8 cellular contexts compared by ENCODE assay signal in genomic region chr6:74574794-74575193, GRCh38.
DNase-seq lines count a peak whose midpoint lies in the region; ATAC-seq and TF ChIP-seq lines count a peak whose summit lies in the region.

No MANE protein-coding gene starts in this region.

- no peak overlapping the region for H3K4me2 ChIP-seq in smooth muscle cell

- WGBS in smooth muscle cell (ENCODE audit: low lambda C conversion rate): 28% methylated on average over 5 of the region's 5 CpGs

- peaks cover 6% of the 10 kb centered on the region for H3F3A ChIP-seq in smooth muscle cell (ENCODE audit: low read depth)

- H3K27ac ChIP-seq in dorsolateral prefrontal cortex: no peak overlapping the region
- no peak overlapping the region for H3K27ac ChIP-seq in smooth muscle cell (ENCODE audit: low read depth)

- no peaks in the 10 kb centered on the region for H3K79me2 ChIP-seq in smooth muscle cell (ENCODE audit: low read depth)

- H3K4me3 ChIP-seq in AG09309 (ENCODE audit: control insufficient read depth, low read depth, low read length) (no peak overlapping the region), NB4 (ENCODE audit: low read depth, low read length) (no peak overlapping the region), dorsolateral prefrontal cortex (no peak overlapping the region), smooth muscle cell (no peak overlapping the region)

- no peaks in the 10 kb centered on the region for H3K36me3 ChIP-seq in smooth muscle cell (ENCODE audit: low read depth)

- H3K9me3 ChIP-seq in smooth muscle cell (replicated peaks; ENCODE audit: low read depth): no peaks in the 10 kb centered on the region

- peaks cover 7% of the 10 kb centered on the region for H3K4me1 ChIP-seq in smooth muscle cell (ENCODE audit: low read depth)

- ATAC-seq in GM19043 (IDR thresholded peaks at IDR 0.05; ENCODE audit: low read depth, unreplicated experiment) (peak; percentile 30), HG02981 (IDR thresholded peaks at IDR 0.05; ENCODE audit: unreplicated experiment) (no peak)

- no peak for DNase-seq in AG09309 (ENCODE audit: low read depth)
- DNase-seq in NB4 (ENCODE audit: low read depth): peak; percentile 54
- DNase-seq in dorsolateral prefrontal cortex: no peak
- no peak for DNase-seq in smooth muscle cell (lab: John Stamatoyannopoulos, UW; ENCODE audit: unreplicated experiment)
- no peak for DNase-seq in NCI-H2196 (lab: John Stamatoyannopoulos, UW; ENCODE audit: unreplicated experiment)
- no peak for DNase-seq in hepatic stellate cell (ENCODE audit: low spot score)

- no peak overlapping the region for H2AFZ ChIP-seq in smooth muscle cell (ENCODE audit: low read depth)

- no peak for TF ChIP-seq POLR2A in NB4 (IDR thresholded peaks at IDR 0.05; ENCODE audit: extremely low read depth, insufficient read length)

- H3K27me3 ChIP-seq in dorsolateral prefrontal cortex (no peaks in the 10 kb centered on the region), smooth muscle cell (ENCODE audit: low read depth) (no peaks in the 10 kb centered on the region)

- H4K20me1 ChIP-seq in smooth muscle cell (ENCODE audit: low read depth): no peaks in the 10 kb centered on the region

- TF ChIP-seq CTCF in AG09309 (IDR thresholded peaks at IDR 0.05; ENCODE audit: control insufficient read depth, insufficient read depth, low read depth, low read length, missing control alignments) (peak; percentile 40), NB4 (IDR thresholded peaks at IDR 0.05; ENCODE audit: low read depth, low read length) (peak; percentile 78), dorsolateral prefrontal cortex (IDR thresholded peaks at IDR 0.05 in 54 of 56, conservative IDR thresholded peaks at IDR 0.05 in 2 of 56; ENCODE audit: low read depth in 1 of 56, partially characterized antibody in 56 of 56) (peak in 40 of 56 donors; percentile 15 to 59 (median 26)), smooth muscle cell (IDR thresholded peaks at IDR 0.05; ENCODE audit: borderline replicate concordance, insufficient read depth, poor library complexity, severe bottlenecking) (peak; percentile 44)

- no peak overlapping the region for H3K9ac ChIP-seq in smooth muscle cell (ENCODE audit: low read depth)

- intact Hi-C loops in dorsolateral prefrontal cortex (cut with DNase I): no loop called here

Comparison
In these comparisons a context has a peak if more than half of its experiments do, and no peak if none do; other contexts are left out.
1. CTCF ChIP-seq: peak in every context shown above with its lines; median percentile 78 in NB4; 44 in smooth muscle cell; 40 in AG09309; 26 in dorsolateral prefrontal cortex.